ENCODE assay signal across 1 cellular context in genomic region chr5:146446861-146447733, GRCh38.
TF ChIP-seq lines count a peak whose summit lies in the region.

Gene TCERG1, plus strand, starts transcription at chr5:146447333. Its CDS starts 17 bp downstream, at chr5:146447350.

TF ChIP-seq in HEK293, 187 proteins besides CTCF, POLR2A, EP300 and RAD21 (continued from another document and continues in another):
- TF ChIP-seq, protein P1, sequence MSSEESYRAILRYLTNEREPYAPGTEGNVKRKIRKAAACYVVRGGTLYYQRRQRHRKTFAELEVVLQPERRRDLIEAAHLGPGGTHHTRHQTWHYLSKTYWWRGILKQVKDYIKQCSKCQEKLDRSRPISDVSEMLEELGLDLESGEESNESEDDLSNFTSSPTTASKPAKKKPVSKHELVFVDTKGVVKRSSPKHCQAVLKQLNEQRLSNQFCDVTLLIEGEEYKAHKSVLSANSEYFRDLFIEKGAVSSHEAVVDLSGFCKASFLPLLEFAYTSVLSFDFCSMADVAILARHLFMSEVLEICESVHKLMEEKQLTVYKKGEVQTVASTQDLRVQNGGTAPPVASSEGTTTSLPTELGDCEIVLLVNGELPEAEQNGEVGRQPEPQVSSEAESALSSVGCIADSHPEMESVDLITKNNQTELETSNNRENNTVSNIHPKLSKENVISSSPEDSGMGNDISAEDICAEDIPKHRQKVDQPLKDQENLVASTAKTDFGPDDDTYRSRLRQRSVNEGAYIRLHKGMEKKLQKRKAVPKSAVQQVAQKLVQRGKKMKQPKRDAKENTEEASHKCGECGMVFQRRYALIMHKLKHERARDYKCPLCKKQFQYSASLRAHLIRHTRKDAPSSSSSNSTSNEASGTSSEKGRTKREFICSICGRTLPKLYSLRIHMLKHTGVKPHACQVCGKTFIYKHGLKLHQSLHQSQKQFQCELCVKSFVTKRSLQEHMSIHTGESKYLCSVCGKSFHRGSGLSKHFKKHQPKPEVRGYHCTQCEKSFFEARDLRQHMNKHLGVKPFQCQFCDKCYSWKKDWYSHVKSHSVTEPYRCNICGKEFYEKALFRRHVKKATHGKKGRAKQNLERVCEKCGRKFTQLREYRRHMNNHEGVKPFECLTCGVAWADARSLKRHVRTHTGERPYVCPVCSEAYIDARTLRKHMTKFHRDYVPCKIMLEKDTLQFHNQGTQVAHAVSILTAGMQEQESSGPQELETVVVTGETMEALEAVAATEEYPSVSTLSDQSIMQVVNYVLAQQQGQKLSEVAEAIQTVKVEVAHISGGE (tag by site-specific recombination; conservative IDR thresholded peaks at IDR 0.05; ENCODE audit: low read depth) = peak; percentile 67; the same call in 1 of the 2 replicates
- TF ChIP-seq RBAK (tag by site-specific recombination; IDR thresholded peaks at IDR 0.05) = no peak
- TF ChIP-seq ZNF449 (tag by site-specific recombination; IDR thresholded peaks at IDR 0.05) = 0 out of 2 replicates have a peak, but pooled peaks have one; percentile 50
- no peak for TF ChIP-seq ZNF521 (tag by site-specific recombination; IDR thresholded peaks at IDR 0.05)
- TF ChIP-seq ZNF560 (tag by site-specific recombination; IDR thresholded peaks at IDR 0.05; ENCODE audit: borderline replicate concordance) = no peak
- no peak for TF ChIP-seq ZNF184 (tag by site-specific recombination; IDR thresholded peaks at IDR 0.05)
- no peak for TF ChIP-seq ZNF664 (tag by site-specific recombination; IDR thresholded peaks at IDR 0.05)
- TF ChIP-seq ZNF785 (tag by site-specific recombination; IDR thresholded peaks at IDR 0.05) = no peak
- TF ChIP-seq ZNF404 (tag by site-specific recombination; IDR thresholded peaks at IDR 0.05) = no peak
- TF ChIP-seq ZNF629 (tag by site-specific recombination; IDR thresholded peaks at IDR 0.05) = no peak
- peak; percentile 78 for TF ChIP-seq ZXDB (tag by site-specific recombination; IDR thresholded peaks at IDR 0.05)
- TF ChIP-seq ZNF2 (tag by site-specific recombination; IDR thresholded peaks at IDR 0.05) = peak; percentile 87; the same call in 1 of the 2 replicates
- no peak for TF ChIP-seq ZNF311 (tag by site-specific recombination; IDR thresholded peaks at IDR 0.05; ENCODE audit: borderline replicate concordance)
- peak; percentile 28; the same call in 1 of the 2 replicates for TF ChIP-seq ZEB2 (tag by site-specific recombination; IDR thresholded peaks at IDR 0.05)
- TF ChIP-seq, protein P2, sequence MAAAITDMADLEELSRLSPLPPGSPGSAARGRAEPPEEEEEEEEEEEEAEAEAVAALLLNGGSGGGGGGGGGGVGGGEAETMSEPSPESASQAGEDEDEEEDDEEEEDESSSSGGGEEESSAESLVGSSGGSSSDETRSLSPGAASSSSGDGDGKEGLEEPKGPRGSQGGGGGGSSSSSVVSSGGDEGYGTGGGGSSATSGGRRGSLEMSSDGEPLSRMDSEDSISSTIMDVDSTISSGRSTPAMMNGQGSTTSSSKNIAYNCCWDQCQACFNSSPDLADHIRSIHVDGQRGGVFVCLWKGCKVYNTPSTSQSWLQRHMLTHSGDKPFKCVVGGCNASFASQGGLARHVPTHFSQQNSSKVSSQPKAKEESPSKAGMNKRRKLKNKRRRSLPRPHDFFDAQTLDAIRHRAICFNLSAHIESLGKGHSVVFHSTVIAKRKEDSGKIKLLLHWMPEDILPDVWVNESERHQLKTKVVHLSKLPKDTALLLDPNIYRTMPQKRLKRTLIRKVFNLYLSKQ (tag by site-specific recombination; IDR thresholded peaks at IDR 0.05; ENCODE audit: borderline replicate concordance) = no peak
- TF ChIP-seq ZNF274 (IDR thresholded peaks at IDR 0.05; ENCODE audit: low read length) = no peak
- no peak for TF ChIP-seq ZNF274 (tag by site-specific recombination; IDR thresholded peaks at IDR 0.05; ENCODE audit: borderline replicate concordance)
- peak; percentile 53; the same call in 1 of the 2 replicates for TF ChIP-seq ZNF394 (tag by site-specific recombination; IDR thresholded peaks at IDR 0.05; ENCODE audit: borderline replicate concordance)
- TF ChIP-seq ZNF658 (tag by site-specific recombination; IDR thresholded peaks at IDR 0.05) = no peak
- peak; percentile 99 for TF ChIP-seq SP2 (tag by site-specific recombination; IDR thresholded peaks at IDR 0.05)
- TF ChIP-seq TCF7L2 (IDR thresholded peaks at IDR 0.05; ENCODE audit: borderline replicate concordance, low read depth, low read length) = peak; percentile 68; the same call in 1 of the 2 replicates
- TF ChIP-seq KLF9 (tag by site-specific recombination; IDR thresholded peaks at IDR 0.05; ENCODE audit: low read depth) = 0 out of 2 replicates have a peak, but pooled peaks have one; percentile 32
- TF ChIP-seq ZNF677 (tag by site-specific recombination; IDR thresholded peaks at IDR 0.05) = no peak
- no peak for TF ChIP-seq GLI2 (tag by site-specific recombination; IDR thresholded peaks at IDR 0.05; ENCODE audit: borderline replicate concordance, low read depth)
- TF ChIP-seq ZNF654 (tag by site-specific recombination; IDR thresholded peaks at IDR 0.05; ENCODE audit: low read depth) = peak; percentile 29
- TF ChIP-seq, protein P3, sequence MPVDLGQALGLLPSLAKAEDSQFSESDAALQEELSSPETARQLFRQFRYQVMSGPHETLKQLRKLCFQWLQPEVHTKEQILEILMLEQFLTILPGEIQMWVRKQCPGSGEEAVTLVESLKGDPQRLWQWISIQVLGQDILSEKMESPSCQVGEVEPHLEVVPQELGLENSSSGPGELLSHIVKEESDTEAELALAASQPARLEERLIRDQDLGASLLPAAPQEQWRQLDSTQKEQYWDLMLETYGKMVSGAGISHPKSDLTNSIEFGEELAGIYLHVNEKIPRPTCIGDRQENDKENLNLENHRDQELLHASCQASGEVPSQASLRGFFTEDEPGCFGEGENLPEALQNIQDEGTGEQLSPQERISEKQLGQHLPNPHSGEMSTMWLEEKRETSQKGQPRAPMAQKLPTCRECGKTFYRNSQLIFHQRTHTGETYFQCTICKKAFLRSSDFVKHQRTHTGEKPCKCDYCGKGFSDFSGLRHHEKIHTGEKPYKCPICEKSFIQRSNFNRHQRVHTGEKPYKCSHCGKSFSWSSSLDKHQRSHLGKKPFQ (tag by site-specific recombination; IDR thresholded peaks at IDR 0.05) = no peak
- peak; percentile 46; the same call in 1 of the 2 replicates for TF ChIP-seq REST (tag by site-specific recombination; IDR thresholded peaks at IDR 0.05)
- no peak for TF ChIP-seq ZNF548 (tag by site-specific recombination; IDR thresholded peaks at IDR 0.05)
- peak; percentile 52; the same call in 1 of the 2 replicates for TF ChIP-seq ZNF692 (tag by site-specific recombination; IDR thresholded peaks at IDR 0.05)
- TF ChIP-seq, protein P4, sequence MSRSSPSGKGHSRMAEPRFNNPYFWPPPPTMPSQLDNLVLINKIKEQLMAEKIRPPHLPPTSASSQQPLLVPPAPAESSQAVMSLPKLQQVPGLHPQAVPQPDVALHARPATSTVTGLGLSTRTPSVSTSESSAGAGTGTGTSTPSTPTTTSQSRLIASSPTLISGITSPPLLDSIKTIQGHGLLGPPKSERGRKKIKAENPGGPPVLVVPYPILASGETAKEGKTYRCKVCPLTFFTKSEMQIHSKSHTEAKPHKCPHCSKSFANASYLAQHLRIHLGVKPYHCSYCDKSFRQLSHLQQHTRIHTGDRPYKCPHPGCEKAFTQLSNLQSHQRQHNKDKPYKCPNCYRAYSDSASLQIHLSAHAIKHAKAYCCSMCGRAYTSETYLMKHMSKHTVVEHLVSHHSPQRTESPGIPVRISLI (tag by site-specific recombination; IDR thresholded peaks at IDR 0.05) = no peak
- TF ChIP-seq ZNF76 (tag by site-specific recombination; IDR thresholded peaks at IDR 0.05; ENCODE audit: borderline replicate concordance, low read depth) = peak; percentile 91
- TF ChIP-seq ZNF174 (tag by site-specific recombination; IDR thresholded peaks at IDR 0.05) = no peak
- TF ChIP-seq ZNF157 (tag by site-specific recombination; IDR thresholded peaks at IDR 0.05) = no peak
- TF ChIP-seq WT1 (tag by site-specific recombination; IDR thresholded peaks at IDR 0.05) = peak; percentile 11; the same call in 1 of the 2 replicates
- TF ChIP-seq ZNF133 (tag by site-specific recombination; IDR thresholded peaks at IDR 0.05) = no peak
- peak; percentile 100 for TF ChIP-seq HOXD13 (CRISPR knock-in tag; IDR thresholded peaks at IDR 0.05; ENCODE audit: borderline replicate concordance)
- TF ChIP-seq ZSCAN16 (tag by site-specific recombination; IDR thresholded peaks at IDR 0.05) = 0 out of 2 replicates have a peak, but pooled peaks have one; percentile 31
- peak; percentile 94 for TF ChIP-seq YY1 (tag by site-specific recombination; IDR thresholded peaks at IDR 0.05)
- no peak for TF ChIP-seq ZSCAN18 (tag by site-specific recombination; IDR thresholded peaks at IDR 0.05)
- TF ChIP-seq, protein P5, sequence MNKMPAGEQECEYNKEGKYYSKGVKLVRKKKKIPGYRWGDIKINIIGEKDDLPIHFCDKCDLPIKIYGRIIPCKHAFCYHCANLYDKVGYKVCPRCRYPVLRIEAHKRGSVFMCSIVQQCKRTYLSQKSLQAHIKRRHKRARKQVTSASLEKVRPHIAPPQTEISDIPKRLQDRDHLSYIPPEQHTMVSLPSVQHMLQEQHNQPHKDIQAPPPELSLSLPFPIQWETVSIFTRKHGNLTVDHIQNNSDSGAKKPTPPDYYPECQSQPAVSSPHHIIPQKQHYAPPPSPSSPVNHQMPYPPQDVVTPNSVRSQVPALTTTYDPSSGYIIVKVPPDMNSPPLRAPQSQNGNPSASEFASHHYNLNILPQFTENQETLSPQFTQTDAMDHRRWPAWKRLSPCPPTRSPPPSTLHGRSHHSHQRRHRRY (tag by site-specific recombination; IDR thresholded peaks at IDR 0.05) = no peak
- no peak for TF ChIP-seq MEIS1 (CRISPR knock-in tag; IDR thresholded peaks at IDR 0.05; ENCODE audit: borderline replicate concordance)
- no peak for TF ChIP-seq ZNF571 (tag by site-specific recombination; IDR thresholded peaks at IDR 0.05)
- no peak for TF ChIP-seq ZNF514 (tag by site-specific recombination; IDR thresholded peaks at IDR 0.05)
- TF ChIP-seq ZNF202 (tag by site-specific recombination; IDR thresholded peaks at IDR 0.05; ENCODE audit: borderline replicate concordance) = no peak
- TF ChIP-seq SP3 (tag by site-specific recombination; IDR thresholded peaks at IDR 0.05) = peak; percentile 95
- 0 out of 2 replicates have a peak, but pooled peaks have one; percentile 94 for TF ChIP-seq ZFP37 (tag by site-specific recombination; IDR thresholded peaks at IDR 0.05)
- peak; percentile 91; the same call in 1 of the 2 replicates for TF ChIP-seq ZSCAN30 (tag by site-specific recombination; IDR thresholded peaks at IDR 0.05)
- no peak for TF ChIP-seq ZNF223 (tag by site-specific recombination; IDR thresholded peaks at IDR 0.05)
- TF ChIP-seq HOXC10 (CRISPR knock-in tag; IDR thresholded peaks at IDR 0.05) = peak; percentile 98
- peak; percentile 55 for TF ChIP-seq ZNF660 (tag by site-specific recombination; IDR thresholded peaks at IDR 0.05)
- TF ChIP-seq SETDB1 (IDR thresholded peaks at IDR 0.05; ENCODE audit: insufficient read length, low read length) = peak; percentile 88
- TF ChIP-seq ZNF19 (tag by site-specific recombination; IDR thresholded peaks at IDR 0.05; ENCODE audit: low read depth) = no peak
- no peak for TF ChIP-seq ZNF621 (tag by site-specific recombination; IDR thresholded peaks at IDR 0.05)
